In the genomic region with DNA sequence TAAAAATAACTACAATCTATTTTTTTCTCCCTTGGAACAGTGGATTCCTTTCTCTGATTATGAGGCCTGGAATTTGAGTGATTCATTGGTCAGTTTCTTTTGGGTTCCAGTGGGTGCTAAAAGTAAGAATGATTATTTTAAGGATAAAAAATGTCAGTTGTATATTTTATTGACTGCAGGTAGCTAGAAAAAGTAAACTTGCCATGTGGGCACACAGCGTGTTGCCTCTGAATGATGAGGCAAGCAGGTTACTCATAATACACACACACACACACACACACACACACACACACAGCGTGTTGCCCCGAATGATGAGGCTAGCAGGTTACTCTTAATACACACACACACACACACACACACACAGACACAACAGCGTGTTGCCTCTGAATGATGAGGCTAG, we compare ENCODE assay signal across 12 cellular contexts.
DNase-seq lines count a peak whose midpoint lies in the region; ATAC-seq, FAIRE-seq and TF ChIP-seq lines count a peak whose summit lies in the region.
"Had no signal": no experiment of that assay in that cellular context is flagged by ENCODE, and none has a peak within 500 bp of the region (broad histone marks: within the 10 kb centered on the region; RNA-seq: fewer than 3 reads in every experiment).

No MANE protein-coding gene starts in this region.

- TF ChIP-seq CTCF in fibroblast of pulmonary artery (IDR thresholded peaks at IDR 0.05; ENCODE audit: low read length, missing control alignments) (no peak), GM20000 (IDR thresholded peaks at IDR 0.05; ENCODE audit: extremely low read depth, missing control alignments) (no peak)

- H3K4me3 ChIP-seq in fibroblast of pulmonary artery (replicated peaks; ENCODE audit: low read depth, low read length) = no peak overlapping the region

- peak; percentile 91 for FAIRE-seq in urothelium cell line (lab: Jason Lieb, UNC)

- DNase-seq in stimulated activated CD4-positive, alpha-beta T cell treated with anti-CD3 and anti-CD28 coated beads, Interleukin-1b, Interleukin-23, amount 100 ng/mL, for 48 hours = peak; percentile 11
- DNase-seq in stimulated activated CD4-positive, alpha-beta T cell treated with anti-CD3 and anti-CD28 coated beads, Interleukin-12 subunit alpha, Interleukin-12 subunit beta, amount 100 ng/mL, for 4 hours = no peak
- DNase-seq in T1000 (lab: John Stamatoyannopoulos, UW) = peak; percentile 4
- DNase-seq in fibroblast of pulmonary artery (ENCODE audit: low read depth) = peak; percentile 72
- peak; percentile 23 for DNase-seq in urothelium cell line (ENCODE audit: low spot score)
- no peak for DNase-seq in GM20000 (ENCODE audit: low spot score)
- DNase-seq in NCI-H526 treated with DMSO at 0.1 percent for 48 hours (lab: John Stamatoyannopoulos, UW) = no peak
- DNase-seq: activated CD8-positive, alpha-beta memory T cell treated with anti-CD3 and anti-CD28 coated beads, Interleukin-2, amount 50 U/mL, for 48 hours; CD4-positive, alpha-beta T cell; left colon; NCI-H1930 had no signal

- no peak for ATAC-seq in HG02623 (IDR thresholded peaks at IDR 0.05; ENCODE audit: unreplicated experiment)
- ATAC-seq: left colon had no signal

Comparison
In these comparisons a context has a peak if more than half of its experiments do, and no peak if none do; other contexts are left out.
1. DNase-seq: peak in stimulated activated CD4-positive, alpha-beta T cell treated with anti-CD3 and anti-CD28 coated beads, Interleukin-1b, Interleukin-23, amount 100 ng/mL, for 48 hours (single experiment), T1000 (single experiment), fibroblast of pulmonary artery (single experiment) and urothelium cell line (single experiment); none in stimulated activated CD4-positive, alpha-beta T cell treated with anti-CD3 and anti-CD28 coated beads, Interleukin-12 subunit alpha, Interleukin-12 subunit beta, amount 100 ng/mL, for 4 hours (single experiment), GM20000 (single experiment) and NCI-H526 treated with DMSO at 0.1 percent for 48 hours (single experiment).